ENCODE assay signal across 2 cellular contexts in the genomic region with DNA sequence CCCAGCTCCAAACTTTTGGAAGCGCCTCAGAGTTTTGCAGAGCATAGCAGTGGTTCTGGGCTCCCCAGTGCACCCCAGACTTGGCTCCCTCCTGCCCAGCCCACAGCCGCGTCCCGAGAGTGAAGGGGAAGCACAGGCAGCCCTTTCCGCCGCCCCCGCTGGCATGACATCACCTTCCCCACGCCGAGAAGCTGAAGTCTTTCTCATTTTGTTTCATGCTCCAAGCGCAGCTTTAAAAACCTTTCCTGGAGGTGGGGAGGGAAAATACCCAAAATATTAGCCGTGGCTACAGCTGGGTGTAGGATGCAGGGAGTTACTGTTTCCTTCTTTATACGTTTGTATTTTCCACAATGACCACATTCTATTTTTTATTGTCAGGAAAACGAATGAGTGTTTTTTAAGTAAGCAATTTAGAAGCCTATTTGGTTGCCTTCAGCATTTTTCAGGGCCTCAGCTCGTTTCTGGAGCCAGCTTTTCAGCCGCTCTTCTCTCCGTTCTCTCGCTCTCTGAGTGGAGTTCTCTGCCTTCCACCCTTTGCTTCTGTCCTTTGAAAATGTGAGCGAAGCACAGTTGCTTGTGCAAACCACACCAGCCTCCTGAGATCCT.
TF ChIP-seq lines count a peak whose summit lies in the region.

No MANE protein-coding gene starts in this region.

TF ChIP-seq in IMR-90, 13 proteins besides CTCF, POLR2A, EP300 and RAD21 (continued from another document):
- TF ChIP-seq FOS (IDR thresholded peaks at IDR 0.05; ENCODE audit: low read depth, low read length): no peak
- peak; percentile 10; the same call in 1 of the 2 replicates for TF ChIP-seq CEBPB (IDR thresholded peaks at IDR 0.05; ENCODE audit: low read depth, low read length)

TF ChIP-seq in GM12878, 131 proteins besides CTCF, POLR2A, EP300 and RAD21 (continues in another document):
- no peak for TF ChIP-seq NR2C1 (IDR thresholded peaks at IDR 0.05)
- no peak for TF ChIP-seq MTA2 (IDR thresholded peaks at IDR 0.05; ENCODE audit: low read depth)
- TF ChIP-seq CREM (IDR thresholded peaks at IDR 0.05; ENCODE audit: low read depth): peak; percentile 77
- no peak for TF ChIP-seq JUND (IDR thresholded peaks at IDR 0.05; ENCODE audit: low read depth, low read length)
- TF ChIP-seq, protein P1, sequence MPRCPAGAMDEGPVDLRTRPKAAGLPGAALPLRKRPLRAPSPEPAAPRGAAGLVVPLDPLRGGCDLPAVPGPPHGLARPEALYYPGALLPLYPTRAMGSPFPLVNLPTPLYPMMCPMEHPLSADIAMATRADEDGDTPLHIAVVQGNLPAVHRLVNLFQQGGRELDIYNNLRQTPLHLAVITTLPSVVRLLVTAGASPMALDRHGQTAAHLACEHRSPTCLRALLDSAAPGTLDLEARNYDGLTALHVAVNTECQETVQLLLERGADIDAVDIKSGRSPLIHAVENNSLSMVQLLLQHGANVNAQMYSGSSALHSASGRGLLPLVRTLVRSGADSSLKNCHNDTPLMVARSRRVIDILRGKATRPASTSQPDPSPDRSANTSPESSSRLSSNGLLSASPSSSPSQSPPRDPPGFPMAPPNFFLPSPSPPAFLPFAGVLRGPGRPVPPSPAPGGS (IDR thresholded peaks at IDR 0.05; ENCODE audit: borderline replicate concordance, insufficient read depth, low read depth, low read length, poor library complexity, severe bottlenecking): peak; percentile 77
- TF ChIP-seq, protein P2, sequence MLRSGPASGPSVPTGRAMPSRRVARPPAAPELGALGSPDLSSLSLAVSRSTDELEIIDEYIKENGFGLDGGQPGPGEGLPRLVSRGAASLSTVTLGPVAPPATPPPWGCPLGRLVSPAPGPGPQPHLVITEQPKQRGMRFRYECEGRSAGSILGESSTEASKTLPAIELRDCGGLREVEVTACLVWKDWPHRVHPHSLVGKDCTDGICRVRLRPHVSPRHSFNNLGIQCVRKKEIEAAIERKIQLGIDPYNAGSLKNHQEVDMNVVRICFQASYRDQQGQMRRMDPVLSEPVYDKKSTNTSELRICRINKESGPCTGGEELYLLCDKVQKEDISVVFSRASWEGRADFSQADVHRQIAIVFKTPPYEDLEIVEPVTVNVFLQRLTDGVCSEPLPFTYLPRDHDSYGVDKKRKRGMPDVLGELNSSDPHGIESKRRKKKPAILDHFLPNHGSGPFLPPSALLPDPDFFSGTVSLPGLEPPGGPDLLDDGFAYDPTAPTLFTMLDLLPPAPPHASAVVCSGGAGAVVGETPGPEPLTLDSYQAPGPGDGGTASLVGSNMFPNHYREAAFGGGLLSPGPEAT (IDR thresholded peaks at IDR 0.05; ENCODE audit: low read depth): no peak
- TF ChIP-seq MEF2A (IDR thresholded peaks at IDR 0.05; ENCODE audit: insufficient read depth, low read depth, low read length): 0 out of 2 replicates have a peak, but pooled peaks have one; percentile 16
- TF ChIP-seq HDAC2 (IDR thresholded peaks at IDR 0.05): no peak
- peak; percentile 75 for TF ChIP-seq JUNB (IDR thresholded peaks at IDR 0.05)
- TF ChIP-seq, protein P3, sequence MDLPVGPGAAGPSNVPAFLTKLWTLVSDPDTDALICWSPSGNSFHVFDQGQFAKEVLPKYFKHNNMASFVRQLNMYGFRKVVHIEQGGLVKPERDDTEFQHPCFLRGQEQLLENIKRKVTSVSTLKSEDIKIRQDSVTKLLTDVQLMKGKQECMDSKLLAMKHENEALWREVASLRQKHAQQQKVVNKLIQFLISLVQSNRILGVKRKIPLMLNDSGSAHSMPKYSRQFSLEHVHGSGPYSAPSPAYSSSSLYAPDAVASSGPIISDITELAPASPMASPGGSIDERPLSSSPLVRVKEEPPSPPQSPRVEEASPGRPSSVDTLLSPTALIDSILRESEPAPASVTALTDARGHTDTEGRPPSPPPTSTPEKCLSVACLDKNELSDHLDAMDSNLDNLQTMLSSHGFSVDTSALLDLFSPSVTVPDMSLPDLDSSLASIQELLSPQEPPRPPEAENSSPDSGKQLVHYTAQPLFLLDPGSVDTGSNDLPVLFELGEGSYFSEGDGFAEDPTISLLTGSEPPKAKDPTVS (IDR thresholded peaks at IDR 0.05; ENCODE audit: low read depth, low read length): no peak
- TF ChIP-seq, protein P4, sequence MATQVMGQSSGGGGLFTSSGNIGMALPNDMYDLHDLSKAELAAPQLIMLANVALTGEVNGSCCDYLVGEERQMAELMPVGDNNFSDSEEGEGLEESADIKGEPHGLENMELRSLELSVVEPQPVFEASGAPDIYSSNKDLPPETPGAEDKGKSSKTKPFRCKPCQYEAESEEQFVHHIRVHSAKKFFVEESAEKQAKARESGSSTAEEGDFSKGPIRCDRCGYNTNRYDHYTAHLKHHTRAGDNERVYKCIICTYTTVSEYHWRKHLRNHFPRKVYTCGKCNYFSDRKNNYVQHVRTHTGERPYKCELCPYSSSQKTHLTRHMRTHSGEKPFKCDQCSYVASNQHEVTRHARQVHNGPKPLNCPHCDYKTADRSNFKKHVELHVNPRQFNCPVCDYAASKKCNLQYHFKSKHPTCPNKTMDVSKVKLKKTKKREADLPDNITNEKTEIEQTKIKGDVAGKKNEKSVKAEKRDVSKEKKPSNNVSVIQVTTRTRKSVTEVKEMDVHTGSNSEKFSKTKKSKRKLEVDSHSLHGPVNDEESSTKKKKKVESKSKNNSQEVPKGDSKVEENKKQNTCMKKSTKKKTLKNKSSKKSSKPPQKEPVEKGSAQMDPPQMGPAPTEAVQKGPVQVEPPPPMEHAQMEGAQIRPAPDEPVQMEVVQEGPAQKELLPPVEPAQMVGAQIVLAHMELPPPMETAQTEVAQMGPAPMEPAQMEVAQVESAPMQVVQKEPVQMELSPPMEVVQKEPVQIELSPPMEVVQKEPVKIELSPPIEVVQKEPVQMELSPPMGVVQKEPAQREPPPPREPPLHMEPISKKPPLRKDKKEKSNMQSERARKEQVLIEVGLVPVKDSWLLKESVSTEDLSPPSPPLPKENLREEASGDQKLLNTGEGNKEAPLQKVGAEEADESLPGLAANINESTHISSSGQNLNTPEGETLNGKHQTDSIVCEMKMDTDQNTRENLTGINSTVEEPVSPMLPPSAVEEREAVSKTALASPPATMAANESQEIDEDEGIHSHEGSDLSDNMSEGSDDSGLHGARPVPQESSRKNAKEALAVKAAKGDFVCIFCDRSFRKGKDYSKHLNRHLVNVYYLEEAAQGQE (IDR thresholded peaks at IDR 0.05; ENCODE audit: low read depth, low read length): peak; percentile 12; the same call in 1 of the 2 replicates
- no peak for TF ChIP-seq CHD2 (IDR thresholded peaks at IDR 0.05; ENCODE audit: borderline replicate concordance, low read depth, low read length)
- no peak for TF ChIP-seq KLF5 (IDR thresholded peaks at IDR 0.05; ENCODE audit: partially characterized antibody)
- TF ChIP-seq SMARCA5 (IDR thresholded peaks at IDR 0.05): no peak
- TF ChIP-seq IRF4 (IDR thresholded peaks at IDR 0.05; ENCODE audit: low read depth, low read length): no peak
- TF ChIP-seq, protein P5, sequence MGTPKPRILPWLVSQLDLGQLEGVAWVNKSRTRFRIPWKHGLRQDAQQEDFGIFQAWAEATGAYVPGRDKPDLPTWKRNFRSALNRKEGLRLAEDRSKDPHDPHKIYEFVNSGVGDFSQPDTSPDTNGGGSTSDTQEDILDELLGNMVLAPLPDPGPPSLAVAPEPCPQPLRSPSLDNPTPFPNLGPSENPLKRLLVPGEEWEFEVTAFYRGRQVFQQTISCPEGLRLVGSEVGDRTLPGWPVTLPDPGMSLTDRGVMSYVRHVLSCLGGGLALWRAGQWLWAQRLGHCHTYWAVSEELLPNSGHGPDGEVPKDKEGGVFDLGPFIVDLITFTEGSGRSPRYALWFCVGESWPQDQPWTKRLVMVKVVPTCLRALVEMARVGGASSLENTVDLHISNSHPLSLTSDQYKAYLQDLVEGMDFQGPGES (IDR thresholded peaks at IDR 0.05): no peak
- TF ChIP-seq SREBF1 (IDR thresholded peaks at IDR 0.05; ENCODE audit: low read length): no peak
- TF ChIP-seq ZNF207 (IDR thresholded peaks at IDR 0.05; ENCODE audit: borderline replicate concordance): no peak
- TF ChIP-seq ZBED1 (IDR thresholded peaks at IDR 0.05; ENCODE audit: borderline replicate concordance): peak; percentile 53; the same call in 1 of the 2 replicates
- peak in 1 of 2 experiments; percentile 76; a peak in 2 of 4 replicates for TF ChIP-seq ETV6 (conservative IDR thresholded peaks at IDR 0.05 in 1 of 2, IDR thresholded peaks at IDR 0.05 in 1 of 2; ENCODE audit: borderline replicate concordance in 1 of 2, low read depth in 1 of 2)
- 0 out of 2 replicates have a peak, but pooled peaks have one; percentile 38 for TF ChIP-seq GABPA (IDR thresholded peaks at IDR 0.05; ENCODE audit: low read depth)
- peak; percentile 65 for TF ChIP-seq RELA (IDR thresholded peaks at IDR 0.05; ENCODE audit: borderline replicate concordance, partially characterized antibody)
- TF ChIP-seq ZSCAN29 (IDR thresholded peaks at IDR 0.05): no peak
- no peak for TF ChIP-seq HDGF (IDR thresholded peaks at IDR 0.05)
- TF ChIP-seq MYC (IDR thresholded peaks at IDR 0.05; ENCODE audit: insufficient read depth, insufficient read length, insufficient replicate concordance, low read length, severe bottlenecking): no peak
- 0 out of 2 replicates have a peak, but pooled peaks have one; percentile 21 for TF ChIP-seq NR2F1 (conservative IDR thresholded peaks at IDR 0.05)
- no peak for TF ChIP-seq TBL1XR1 (IDR thresholded peaks at IDR 0.05; ENCODE audit: low read depth, low read length)
- TF ChIP-seq CEBPB (IDR thresholded peaks at IDR 0.05; ENCODE audit: borderline replicate concordance in 1 of 2, low read depth in 2 of 2, low read length in 2 of 2): no peak
- TF ChIP-seq, protein P6, sequence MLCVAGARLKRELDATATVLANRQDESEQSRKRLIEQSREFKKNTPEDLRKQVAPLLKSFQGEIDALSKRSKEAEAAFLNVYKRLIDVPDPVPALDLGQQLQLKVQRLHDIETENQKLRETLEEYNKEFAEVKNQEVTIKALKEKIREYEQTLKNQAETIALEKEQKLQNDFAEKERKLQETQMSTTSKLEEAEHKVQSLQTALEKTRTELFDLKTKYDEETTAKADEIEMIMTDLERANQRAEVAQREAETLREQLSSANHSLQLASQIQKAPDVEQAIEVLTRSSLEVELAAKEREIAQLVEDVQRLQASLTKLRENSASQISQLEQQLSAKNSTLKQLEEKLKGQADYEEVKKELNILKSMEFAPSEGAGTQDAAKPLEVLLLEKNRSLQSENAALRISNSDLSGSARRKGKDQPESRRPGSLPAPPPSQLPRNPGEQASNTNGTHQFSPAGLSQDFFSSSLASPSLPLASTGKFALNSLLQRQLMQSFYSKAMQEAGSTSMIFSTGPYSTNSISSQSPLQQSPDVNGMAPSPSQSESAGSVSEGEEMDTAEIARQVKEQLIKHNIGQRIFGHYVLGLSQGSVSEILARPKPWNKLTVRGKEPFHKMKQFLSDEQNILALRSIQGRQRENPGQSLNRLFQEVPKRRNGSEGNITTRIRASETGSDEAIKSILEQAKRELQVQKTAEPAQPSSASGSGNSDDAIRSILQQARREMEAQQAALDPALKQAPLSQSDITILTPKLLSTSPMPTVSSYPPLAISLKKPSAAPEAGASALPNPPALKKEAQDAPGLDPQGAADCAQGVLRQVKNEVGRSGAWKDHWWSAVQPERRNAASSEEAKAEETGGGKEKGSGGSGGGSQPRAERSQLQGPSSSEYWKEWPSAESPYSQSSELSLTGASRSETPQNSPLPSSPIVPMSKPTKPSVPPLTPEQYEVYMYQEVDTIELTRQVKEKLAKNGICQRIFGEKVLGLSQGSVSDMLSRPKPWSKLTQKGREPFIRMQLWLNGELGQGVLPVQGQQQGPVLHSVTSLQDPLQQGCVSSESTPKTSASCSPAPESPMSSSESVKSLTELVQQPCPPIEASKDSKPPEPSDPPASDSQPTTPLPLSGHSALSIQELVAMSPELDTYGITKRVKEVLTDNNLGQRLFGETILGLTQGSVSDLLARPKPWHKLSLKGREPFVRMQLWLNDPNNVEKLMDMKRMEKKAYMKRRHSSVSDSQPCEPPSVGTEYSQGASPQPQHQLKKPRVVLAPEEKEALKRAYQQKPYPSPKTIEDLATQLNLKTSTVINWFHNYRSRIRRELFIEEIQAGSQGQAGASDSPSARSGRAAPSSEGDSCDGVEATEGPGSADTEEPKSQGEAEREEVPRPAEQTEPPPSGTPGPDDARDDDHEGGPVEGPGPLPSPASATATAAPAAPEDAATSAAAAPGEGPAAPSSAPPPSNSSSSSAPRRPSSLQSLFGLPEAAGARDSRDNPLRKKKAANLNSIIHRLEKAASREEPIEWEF (IDR thresholded peaks at IDR 0.05; ENCODE audit: insufficient replicate concordance, low read depth, low read length): no peak
- no peak for TF ChIP-seq NRF1 (conservative IDR thresholded peaks at IDR 0.05; ENCODE audit: low read depth, low read length)
- peak in 1 of 2 experiments; percentile 36; a peak in 1 of 4 replicates for TF ChIP-seq BHLHE40 (IDR thresholded peaks at IDR 0.05; ENCODE audit: borderline replicate concordance in 1 of 2, low read depth in 2 of 2, low read length in 1 of 2)
- TF ChIP-seq TAF1 (IDR thresholded peaks at IDR 0.05; ENCODE audit: borderline replicate concordance, low read depth, low read length): no peak
- TF ChIP-seq MYB (IDR thresholded peaks at IDR 0.05; ENCODE audit: borderline replicate concordance, low read depth, low read length): no peak
- peak; percentile 95 for TF ChIP-seq EED (IDR thresholded peaks at IDR 0.05; ENCODE audit: low read depth)
- TF ChIP-seq POU2F2 (IDR thresholded peaks at IDR 0.05; ENCODE audit: borderline replicate concordance, low read depth, low read length): no peak
- TF ChIP-seq, protein P7, sequence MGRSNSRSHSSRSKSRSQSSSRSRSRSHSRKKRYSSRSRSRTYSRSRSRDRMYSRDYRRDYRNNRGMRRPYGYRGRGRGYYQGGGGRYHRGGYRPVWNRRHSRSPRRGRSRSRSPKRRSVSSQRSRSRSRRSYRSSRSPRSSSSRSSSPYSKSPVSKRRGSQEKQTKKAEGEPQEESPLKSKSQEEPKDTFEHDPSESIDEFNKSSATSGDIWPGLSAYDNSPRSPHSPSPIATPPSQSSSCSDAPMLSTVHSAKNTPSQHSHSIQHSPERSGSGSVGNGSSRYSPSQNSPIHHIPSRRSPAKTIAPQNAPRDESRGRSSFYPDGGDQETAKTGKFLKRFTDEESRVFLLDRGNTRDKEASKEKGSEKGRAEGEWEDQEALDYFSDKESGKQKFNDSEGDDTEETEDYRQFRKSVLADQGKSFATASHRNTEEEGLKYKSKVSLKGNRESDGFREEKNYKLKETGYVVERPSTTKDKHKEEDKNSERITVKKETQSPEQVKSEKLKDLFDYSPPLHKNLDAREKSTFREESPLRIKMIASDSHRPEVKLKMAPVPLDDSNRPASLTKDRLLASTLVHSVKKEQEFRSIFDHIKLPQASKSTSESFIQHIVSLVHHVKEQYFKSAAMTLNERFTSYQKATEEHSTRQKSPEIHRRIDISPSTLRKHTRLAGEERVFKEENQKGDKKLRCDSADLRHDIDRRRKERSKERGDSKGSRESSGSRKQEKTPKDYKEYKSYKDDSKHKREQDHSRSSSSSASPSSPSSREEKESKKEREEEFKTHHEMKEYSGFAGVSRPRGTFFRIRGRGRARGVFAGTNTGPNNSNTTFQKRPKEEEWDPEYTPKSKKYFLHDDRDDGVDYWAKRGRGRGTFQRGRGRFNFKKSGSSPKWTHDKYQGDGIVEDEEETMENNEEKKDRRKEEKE (IDR thresholded peaks at IDR 0.05): no peak
- TF ChIP-seq BACH1 (IDR thresholded peaks at IDR 0.05; ENCODE audit: borderline replicate concordance): no peak
- no peak for TF ChIP-seq SREBF2 (IDR thresholded peaks at IDR 0.05; ENCODE audit: low read length)
- peak; percentile 63; the same call in 1 of the 2 replicates for TF ChIP-seq FOXM1 (IDR thresholded peaks at IDR 0.05; ENCODE audit: low read depth, low read length)
- peak; percentile 51; the same call in 1 of the 2 replicates for TF ChIP-seq BCL11A (IDR thresholded peaks at IDR 0.05; ENCODE audit: low read depth, low read length)
